4 cellular contexts compared by ENCODE assay signal in the genomic region with DNA sequence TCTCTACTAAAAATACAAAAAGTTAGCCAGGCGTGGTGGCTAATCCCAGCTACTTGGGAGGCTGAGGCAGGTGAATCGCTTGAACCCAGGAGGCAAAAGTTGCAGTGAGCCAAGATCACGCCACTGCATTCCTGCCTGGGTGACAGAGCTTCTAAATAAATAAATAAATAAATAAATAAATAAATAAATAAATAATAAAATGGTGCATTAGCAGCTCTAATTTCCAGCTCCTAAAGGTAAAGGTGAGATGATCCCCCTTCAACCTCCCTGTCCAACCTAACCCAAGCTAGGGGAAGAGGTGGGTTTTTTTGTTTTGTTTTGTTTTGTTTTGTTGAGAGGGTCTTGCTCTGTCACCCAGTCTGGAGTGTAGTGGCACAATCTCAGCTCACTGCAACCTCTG. TPM values are rescaled to one million over a fixed set of nuclear protein-coding genes. Genes with fewer than 3 reads are reported as not detected.
DNase-seq lines count a peak whose midpoint lies in the region; ATAC-seq, FAIRE-seq and TF ChIP-seq lines count a peak whose summit lies in the region.
"Not testable (repeated sequence)": the region's sequence is repeated elsewhere in the genome, so short reads cannot be mapped to it uniquely, and the experiment has no call there.

No MANE protein-coding gene starts in this region.

- not testable (repeated sequence) for H4K20me1 ChIP-seq in K562 (replicated peaks; ENCODE audit: control insufficient read depth, insufficient read depth, low read length); H1 (replicated peaks in 1 of 2; ENCODE audit: control insufficient read depth in 1 of 2, insufficient read depth in 2 of 2, low read length in 2 of 2)

- peaks cover 17% of the 10 kb centered on the region for H3K9me3 Mint-ChIP-seq in glutamatergic neuron (ENCODE audit: unreplicated experiment)

- WGBS in K562 (ENCODE audit: insufficient coverage, low coverage, missing lambda C conversion rate): 80% methylated on average over 3 of the region's 3 CpGs
- 93% methylated on average over 3 of the region's 3 CpGs; no CpG with 5 or more reads in 1 of the 2 experiments for WGBS in H1 (ENCODE audit: extremely low coverage in 1 of 2, insufficient coverage in 1 of 2, insufficient read length in 1 of 2, insufficient replicate concordance in 2 of 2, low coverage in 1 of 2, low lambda C conversion rate in 2 of 2, missing lambda C conversion rate in 1 of 2), 2 experiments

- TF ChIP-seq CTCF in HEK293 (tag by site-specific recombination; IDR thresholded peaks at IDR 0.05); K562 (IDR thresholded peaks at IDR 0.05 in 2 of 3, conservative IDR thresholded peaks at IDR 0.05 in 1 of 3; ENCODE audit: insufficient read depth in 2 of 3, low read depth in 1 of 3, low read length in 3 of 3); H1 (IDR thresholded peaks at IDR 0.05; ENCODE audit: control extremely low read depth in 1 of 3, insufficient read depth in 1 of 3, low read depth in 1 of 3, low read length in 3 of 3); glutamatergic neuron (IDR thresholded peaks at IDR 0.05; ENCODE audit: partially characterized antibody, unreplicated experiment): not testable (repeated sequence)

- not testable (repeated sequence) for ATAC-seq in K562

- H3K4ac ChIP-seq in H1 (replicated peaks; ENCODE audit: insufficient read length, low read depth, low read length): not testable (repeated sequence)

- not testable (repeated sequence) for H3K79me2 ChIP-seq in K562 (ENCODE audit: control insufficient read depth, insufficient read depth, low read length); H1 (ENCODE audit: control insufficient read depth in 1 of 2, insufficient read depth in 2 of 2, low read length in 2 of 2)

- H3K9me3 ChIP-seq in HEK293 (ENCODE audit: control insufficient read depth, insufficient read depth, low read depth, low read length); K562 (replicated peaks; ENCODE audit: control insufficient read depth, insufficient read depth, low read depth, low read length); H1 (ENCODE audit: insufficient read depth in 2 of 2, low read depth in 1 of 2, low read length in 1 of 2): not testable (repeated sequence)

- H3K9ac ChIP-seq in K562 (ENCODE audit: insufficient read depth in 1 of 2, low read depth in 2 of 2, low read length in 2 of 2); H1 (replicated peaks in 1 of 4; ENCODE audit: extremely low read depth in 1 of 4, low read depth in 3 of 4, low read length in 3 of 4): not testable (repeated sequence)

- peaks cover 50% of the 10 kb centered on the region for H3K4me1 Mint-ChIP-seq in glutamatergic neuron (ENCODE audit: low read depth, unreplicated experiment)

- intact Hi-C loops in K562 (cut with micrococcal nuclease): loop anchor here (5.0 kb wide), 1 partner anchor 126 kb away; the partner anchor contains the start of gene HSPA9

- H3K9me1 ChIP-seq in K562 (ENCODE audit: control insufficient read depth, insufficient read depth, low read length): not testable (repeated sequence)

- H3K27ac ChIP-seq in HEK293 (ENCODE audit: extremely low read depth, low read depth, low read length); K562 (ENCODE audit: extremely low read depth, low read depth, low read length); H1 (ENCODE audit: low read depth, low read length): not testable (repeated sequence)

- H3K56ac ChIP-seq in H1 (replicated peaks; ENCODE audit: insufficient read length, low read depth, low read length): not testable (repeated sequence)

- not testable (repeated sequence) for H3K14ac ChIP-seq in H1 (ENCODE audit: insufficient read length)

- not testable (repeated sequence) for TF ChIP-seq POLR2A in K562 (conservative IDR thresholded peaks at IDR 0.05); H1 (IDR thresholded peaks at IDR 0.05; ENCODE audit: control extremely low read depth in 1 of 2, low read depth in 2 of 2, low read length in 2 of 2)

- H2BK15ac ChIP-seq in H1 (ENCODE audit: low read length): not testable (repeated sequence)

- in situ Hi-C loops in K562 (cut with MboI): not testable (repeated sequence)

- not testable (repeated sequence) for H4K5ac ChIP-seq in H1 (ENCODE audit: insufficient read length, low read depth, low read length)

- peak overlapping the region; percentile 80 for H3K4me3 Mint-ChIP-seq in glutamatergic neuron (ENCODE audit: unreplicated experiment)

- POLR2A ChIA-PET in HEK293 (lab: Yijun Ruan, JAX): not testable (repeated sequence)
- POLR2A ChIA-PET in K562 (lab: Yijun Ruan, JAX): interaction anchor here (0.5 to 1.6 kb wide), 3 partner anchors 18 to 590 kb away, joined by 3 to 4 read pairs (median 3); no protein-coding TSS in a partner anchor
- POLR2A ChIA-PET in H1 (lab: Charles Lee; ENCODE audit: partially characterized antibody): interaction anchor here (0.9 to 1.3 kb wide), 2 partner anchors 19 to 22 kb away, joined by 3 to 7 read pairs; no protein-coding TSS in a partner anchor

- not testable (repeated sequence) for H3K4me1 ChIP-seq in HEK293 (ENCODE audit: control insufficient read depth, insufficient read depth, low read length)
- H3K4me1 ChIP-seq in K562 (replicated peaks in 1 of 2; ENCODE audit: control insufficient read depth in 2 of 2, insufficient read depth in 2 of 2, low read length in 2 of 2): peaks cover 3 to 18% of the 10 kb centered on the region in 2 experiments; a peak in 4 of 5 replicates
- H3K4me1 ChIP-seq in H1 (replicated peaks in 1 of 4; ENCODE audit: control insufficient read depth in 3 of 4, insufficient read depth in 4 of 4, low read length in 3 of 4): peaks cover 5 to 16% (median 11%) of the 10 kb centered on the region in 4 experiments; a peak in 5 of 7 replicates

- H2BK12ac ChIP-seq in H1 (ENCODE audit: low read depth, low read length): not testable (repeated sequence)

- not testable (repeated sequence) for H3K27me3 ChIP-seq in K562 (ENCODE audit: control insufficient read depth in 2 of 2, insufficient read depth in 2 of 2, low read length in 2 of 2); H1 (replicated peaks in 1 of 4; ENCODE audit: control insufficient read depth in 3 of 4, extremely low read depth in 1 of 4, insufficient read depth in 3 of 4, low read length in 3 of 4)

- FAIRE-seq in K562 (lab: Jason Lieb, UNC); H1 (lab: Jason Lieb, UNC): not testable (repeated sequence)

- peak overlapping the region; percentile 72; the same call in 1 of the 2 replicates for H2BK20ac ChIP-seq in H1 (ENCODE audit: low read length)

- TF ChIP-seq EP300 in K562 (IDR thresholded peaks at IDR 0.05; ENCODE audit: low read length); H1 (IDR thresholded peaks at IDR 0.05; ENCODE audit: borderline replicate concordance in 1 of 2, low read depth in 2 of 2, low read length in 2 of 2): not testable (repeated sequence)

- H3K23ac ChIP-seq in H1 (ENCODE audit: insufficient read length): not testable (repeated sequence)

- H2AK5ac ChIP-seq in H1 (ENCODE audit: low read depth, low read length): not testable (repeated sequence)

- not testable (repeated sequence) for H2BK5ac ChIP-seq in H1 (ENCODE audit: low read depth, low read length)

- not testable (repeated sequence) for H3K4me2 ChIP-seq in K562 (ENCODE audit: insufficient read depth, low read length); H1 (ENCODE audit: insufficient read depth in 1 of 2, low read depth in 2 of 2, low read length in 2 of 2)

- not testable (repeated sequence) for H2AFZ ChIP-seq in K562 (ENCODE audit: low read depth, low read length); H1 (ENCODE audit: low read length)

- H3K79me1 ChIP-seq in H1 (ENCODE audit: low read depth, low read length): not testable (repeated sequence)

- peaks cover 11% of the 10 kb centered on the region for H3K27me3 Mint-ChIP-seq in glutamatergic neuron (ENCODE audit: unreplicated experiment)

- H3K4me3 ChIP-seq in HEK293 (ENCODE audit: low read depth, low read length); K562; H1 (ENCODE audit: extremely low read depth in 1 of 4, insufficient read depth in 2 of 4, low read depth in 3 of 4, low read length in 4 of 4): not testable (repeated sequence)

- not testable (repeated sequence) for H3K23me2 ChIP-seq in H1 (ENCODE audit: low read depth, low read length)

- not testable (repeated sequence) for BruUV-seq in K562 (replicated peaks; lab: Mats Ljungman, UMichigan)

- H3K27ac Mint-ChIP-seq in glutamatergic neuron (ENCODE audit: unreplicated experiment): peak overlapping the region; percentile 98

- not testable (repeated sequence) for H4K91ac ChIP-seq in H1 (replicated peaks; ENCODE audit: insufficient read length, low read length)

- H2BK120ac ChIP-seq in H1 (replicated peaks; ENCODE audit: low read depth, low read length): not testable (repeated sequence)

- not testable (repeated sequence) for H3K18ac ChIP-seq in H1 (ENCODE audit: extremely low read depth, low read length)

- not testable (repeated sequence) for H3K36me3 Mint-ChIP-seq in glutamatergic neuron (ENCODE audit: unreplicated experiment)

- H3K36me3 ChIP-seq in HEK293 (ENCODE audit: control insufficient read depth in 2 of 2, insufficient read depth in 1 of 2, low read length in 2 of 2); K562 (ENCODE audit: control insufficient read depth, insufficient read depth, low read length); H1 (ENCODE audit: control insufficient read depth in 2 of 4, insufficient read depth in 4 of 4, low read length in 3 of 4): not testable (repeated sequence)

- CTCF ChIA-PET in HEK293 (lab: Yijun Ruan, JAX) (interaction anchor here (0.6 to 1.4 kb wide), 3 partner anchors 28 to 62 kb away, joined by 3 to 5 read pairs (median 3); no protein-coding TSS in a partner anchor), H1 (lab: Charles Lee; ENCODE audit: partially characterized antibody) (interaction anchor here (0.6 to 1.7 kb wide), 8 partner anchors 8 to 443 kb away, joined by 3 to 6 read pairs (median 3); no protein-coding TSS in a partner anchor)
- CTCF ChIA-PET in K562 (lab: Yijun Ruan, JAX; ENCODE audit: low intra/inter-chr PET ratio): not testable (repeated sequence)

- not testable (repeated sequence) for DNase-seq in K562 (ENCODE audit: extremely low read depth in 1 of 4, low spot score in 3 of 4); H1 (ENCODE audit: low read depth in 1 of 2, low spot score in 2 of 2); glutamatergic neuron

- not testable (repeated sequence) for H4K8ac ChIP-seq in H1 (ENCODE audit: extremely low read depth, insufficient read depth, low read length)

- not testable (repeated sequence) for TF ChIP-seq RAD21 in K562 (CRISPR knock-in tag; conservative IDR thresholded peaks at IDR 0.05 in 1 of 2, IDR thresholded peaks at IDR 0.05 in 1 of 2); H1 (IDR thresholded peaks at IDR 0.05 in 1 of 2, conservative IDR thresholded peaks at IDR 0.05 in 1 of 2; ENCODE audit: low read depth in 2 of 2, low read length in 2 of 2)

RNA-seq across cellular contexts. Expression of gene CTNNA1, which starts 49.4 kb away (rescaled TPM):
- total RNA-seq in K562 (2011; cell fraction: chromatin; rRNA removed; ENCODE audit: low replicate concordance): 91.6 and 154 TPM in 2 replicates
- 41.4 and 47.6 TPM in 2 replicates for total RNA-seq in K562 (2011; cell fraction: nucleolus; rRNA removed)
- total RNA-seq in K562 (2011; cell fraction: nucleoplasm; rRNA removed): 67.2 and 98.1 TPM in 2 replicates
- total RNA-seq in K562 (2014; rRNA removed) (102 and 124 TPM in 2 replicates), K562 (2014; rRNA removed; fragmentation: Illumina TruSeq; extraction: Trizol) (89.1 and 102 TPM in 2 replicates), K562 (2015; rRNA removed; fragmentation: Illumina TruSeq; extraction: Trizol) (89.8 and 90.0 TPM in 2 replicates), K562 (2021) (105 and 117 TPM in 2 replicates), glutamatergic neuron (ENCODE audit: unreplicated experiment) (598 TPM)
- polyA plus RNA-seq in K562 (2011; rRNA removed) (29.6 and 32.5 TPM in 2 replicates), K562 (2014; fragmentation: Illumina TruSeq; extraction: Trizol) (101 and 107 TPM in 2 replicates), K562 (2014; fragmentation: Nextera tagmentation; extraction: Ambion mirVana) (10 to 100 TPM; 72.8 to 76.5 TPM), K562 (2014; rRNA removed) (59.6 and 72.3 TPM in 2 replicates), H1 (2011; rRNA removed) (115 and 124 TPM in 2 replicates)
- polyA plus RNA-seq in K562 (2011; cell fraction: cytosol; rRNA removed): 44.7 and 48.7 TPM in 2 replicates
- 57.0 and 67.8 TPM in 2 replicates for polyA plus RNA-seq in K562 (2011; cell fraction: nucleus; rRNA removed)
- 103 and 163 TPM in 2 replicates for polyA plus RNA-seq in K562 (2012)
- polyA minus RNA-seq in K562 (2011; rRNA and poly(A)+ RNA removed): 47.1 and 55.3 TPM in 2 replicates
- 94.4 and 124 TPM in 2 replicates for polyA minus RNA-seq in K562 (2011; cell fraction: cytosol; rRNA and poly(A)+ RNA removed)
- 31.5 and 43.1 TPM in 2 replicates for polyA minus RNA-seq in K562 (2011; cell fraction: nucleus; rRNA and poly(A)+ RNA removed)
- 302 and 349 TPM in 2 replicates for total RNA-seq in H1 (2021; fragmentation: NEBNext Ultra II Directional; extraction: Animal tissue kit (Norgen Biotek cat#: 25700))
- 159 TPM for polyA plus RNA-seq in H1 (2011; cell fraction: cytosol; rRNA removed)
- polyA plus RNA-seq in H1 (2011; cell fraction: nucleus; rRNA removed): 239 TPM
- polyA plus RNA-seq in H1 (2012, experiment 1 of 2): 239 to 268 TPM (median 258 TPM) in 4 replicates
- polyA plus RNA-seq in H1 (2012, experiment 2 of 2): 40.4 TPM
- polyA plus RNA-seq in H1 (2013, experiment 1 of 2): 134 TPM
- polyA plus RNA-seq in H1 (2013, experiment 2 of 2): 131 TPM
- 165 and 188 TPM in 2 replicates for polyA minus RNA-seq in H1 (2011; rRNA and poly(A)+ RNA removed)
- 179 TPM for polyA minus RNA-seq in H1 (2011; cell fraction: cytosol; rRNA and poly(A)+ RNA removed)
- 114 TPM for polyA minus RNA-seq in H1 (2011; cell fraction: nucleus; rRNA and poly(A)+ RNA removed)
